In the genomic region with DNA sequence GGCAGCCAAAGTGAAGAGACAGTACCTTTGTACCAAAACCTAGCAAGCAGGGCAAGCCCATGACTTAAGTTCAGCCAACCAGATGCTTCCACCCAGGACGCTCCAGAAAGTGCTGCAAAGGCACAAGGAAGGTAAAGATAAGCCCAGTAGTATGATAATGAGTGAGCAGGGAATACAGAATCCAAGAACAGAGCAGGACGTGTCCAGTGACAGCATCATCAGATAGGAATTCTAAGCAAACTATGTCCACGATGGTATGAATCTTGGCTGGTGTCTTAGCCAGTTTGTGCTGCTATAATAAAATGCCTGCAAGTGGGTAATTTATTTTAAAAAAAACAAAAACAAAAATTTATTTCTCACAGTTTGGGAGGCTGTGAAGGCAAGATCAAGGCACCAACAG, we compare ENCODE assay signal across 1 cellular context.
TF ChIP-seq lines count a peak whose summit lies in the region.

No MANE protein-coding gene starts in this region.

TF ChIP-seq in IMR-90, 13 proteins besides CTCF, POLR2A, EP300 and RAD21 (continued from another document):
- TF ChIP-seq, protein P1, sequence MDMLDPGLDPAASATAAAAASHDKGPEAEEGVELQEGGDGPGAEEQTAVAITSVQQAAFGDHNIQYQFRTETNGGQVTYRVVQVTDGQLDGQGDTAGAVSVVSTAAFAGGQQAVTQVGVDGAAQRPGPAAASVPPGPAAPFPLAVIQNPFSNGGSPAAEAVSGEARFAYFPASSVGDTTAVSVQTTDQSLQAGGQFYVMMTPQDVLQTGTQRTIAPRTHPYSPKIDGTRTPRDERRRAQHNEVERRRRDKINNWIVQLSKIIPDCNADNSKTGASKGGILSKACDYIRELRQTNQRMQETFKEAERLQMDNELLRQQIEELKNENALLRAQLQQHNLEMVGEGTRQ (IDR thresholded peaks at IDR 0.05; ENCODE audit: low read depth, low read length), result no peak
- TF ChIP-seq MAFK (IDR thresholded peaks at IDR 0.05; ENCODE audit: low read depth, low read length) (no peak), MXI1 (IDR thresholded peaks at IDR 0.05; ENCODE audit: borderline replicate concordance, low read depth, low read length) (no peak), CHD1 (IDR thresholded peaks at IDR 0.05; ENCODE audit: low read depth, low read length) (no peak), CEBPB (IDR thresholded peaks at IDR 0.05; ENCODE audit: low read depth, low read length) (no peak), FOS (IDR thresholded peaks at IDR 0.05; ENCODE audit: low read depth, low read length) (no peak), BHLHE40 (IDR thresholded peaks at IDR 0.05; ENCODE audit: low read depth, low read length) (no peak), RCOR1 (IDR thresholded peaks at IDR 0.05; ENCODE audit: insufficient replicate concordance, low read length) (no peak)
- TF ChIP-seq, protein P2, sequence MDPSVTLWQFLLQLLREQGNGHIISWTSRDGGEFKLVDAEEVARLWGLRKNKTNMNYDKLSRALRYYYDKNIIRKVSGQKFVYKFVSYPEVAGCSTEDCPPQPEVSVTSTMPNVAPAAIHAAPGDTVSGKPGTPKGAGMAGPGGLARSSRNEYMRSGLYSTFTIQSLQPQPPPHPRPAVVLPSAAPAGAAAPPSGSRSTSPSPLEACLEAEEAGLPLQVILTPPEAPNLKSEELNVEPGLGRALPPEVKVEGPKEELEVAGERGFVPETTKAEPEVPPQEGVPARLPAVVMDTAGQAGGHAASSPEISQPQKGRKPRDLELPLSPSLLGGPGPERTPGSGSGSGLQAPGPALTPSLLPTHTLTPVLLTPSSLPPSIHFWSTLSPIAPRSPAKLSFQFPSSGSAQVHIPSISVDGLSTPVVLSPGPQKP (IDR thresholded peaks at IDR 0.05; ENCODE audit: borderline replicate concordance, low read depth, low read length), result no peak
